9 cellular contexts compared by ENCODE assay signal in the genomic region with DNA sequence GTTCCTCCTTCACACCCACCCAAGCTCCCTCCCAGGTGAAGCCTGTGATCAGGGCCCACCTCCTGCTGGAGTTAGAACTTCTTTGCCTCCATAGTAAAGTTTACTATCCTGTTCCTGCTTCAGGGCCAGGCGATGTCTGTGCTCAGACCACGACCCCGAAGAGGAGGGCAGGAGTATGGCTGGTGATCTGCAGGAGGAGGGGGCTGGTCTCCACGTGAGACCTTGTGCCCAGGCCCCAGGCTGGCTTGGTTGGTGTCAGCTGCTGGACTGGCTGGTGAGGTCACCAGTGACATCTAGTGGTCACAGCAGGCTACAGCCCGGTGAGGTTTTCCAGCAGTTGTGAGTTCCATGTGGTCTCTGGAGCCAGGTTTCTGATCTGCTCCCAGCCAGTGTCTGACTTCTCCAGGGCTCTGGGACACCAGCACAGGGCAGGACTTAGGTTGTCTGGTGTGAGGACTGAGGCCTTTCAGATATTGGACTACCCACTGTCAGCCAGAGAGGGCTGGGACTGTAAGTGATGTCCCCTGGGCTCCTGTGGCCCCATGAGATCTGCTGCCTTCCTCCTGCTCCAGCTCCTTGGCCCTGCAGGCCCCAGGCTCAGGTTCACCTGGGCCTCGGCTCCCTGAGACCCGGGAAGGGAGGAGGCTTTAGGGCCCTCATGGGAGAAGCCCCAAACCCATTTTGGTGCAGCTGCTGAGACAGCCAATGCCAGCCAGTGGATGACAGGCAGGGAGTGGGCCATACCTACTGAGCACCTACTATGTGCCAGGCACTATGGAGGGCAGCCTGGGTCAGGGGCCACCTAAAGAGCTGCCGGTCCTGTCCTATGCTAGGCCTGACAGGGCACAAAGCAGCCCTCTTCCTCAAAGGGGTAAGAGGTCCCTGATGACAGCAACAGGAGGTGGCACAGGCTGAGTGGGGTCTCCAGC. TPM values are rescaled to one million over a fixed set of nuclear protein-coding genes. Genes with fewer than 3 reads are reported as not detected.
DNase-seq lines count a peak whose midpoint lies in the region; ATAC-seq and TF ChIP-seq lines count a peak whose summit lies in the region.
"Had no signal": no experiment of that assay in that cellular context is flagged by ENCODE, and none has a peak within 500 bp of the region (broad histone marks: within the 10 kb centered on the region; RNA-seq: fewer than 3 reads in every experiment).

No MANE protein-coding gene starts in this region.

- H3K9me2 ChIP-seq in Karpas-422 (replicated peaks; ENCODE audit: insufficient read depth, low read length) = no peaks in the 10 kb centered on the region

- no peak overlapping the region for H3K4me2 ChIP-seq in Karpas-422 (ENCODE audit: low read depth, low read length, poor library complexity, severe bottlenecking)
- H3K4me2 ChIP-seq in parathyroid adenoma (ENCODE audit: low read length) = no peak overlapping the region

- no peaks in the 10 kb centered on the region for H3K79me2 ChIP-seq in Karpas-422 (ENCODE audit: low read length)
- no peaks in the 10 kb centered on the region for H3K79me2 ChIP-seq in parathyroid adenoma

- no peaks in the 10 kb centered on the region for H4K20me1 ChIP-seq in Karpas-422 (ENCODE audit: insufficient read depth, low read depth, low read length)

- peak; percentile 78 for ATAC-seq in RWPE2 (ENCODE audit: low read depth)
- ATAC-seq in HG02678 (IDR thresholded peaks at IDR 0.05; ENCODE audit: unreplicated experiment) = no peak

- H3K27ac ChIP-seq in Karpas-422 (ENCODE audit: low read length) = peak overlapping the region; percentile 80
- H3K27ac ChIP-seq in RWPE2 (ENCODE audit: poor library complexity, severe bottlenecking) = no peak overlapping the region
- no peak overlapping the region for H3K27ac ChIP-seq in parathyroid adenoma
- H3K27ac ChIP-seq: skin epidermis had no signal

- H3K9ac ChIP-seq in Karpas-422 (ENCODE audit: low read length) (peak overlapping the region; percentile 41), parathyroid adenoma (no peak overlapping the region)

- no peak overlapping the region for H3K4me3 ChIP-seq in Karpas-422 (ENCODE audit: low read length)
- no peak overlapping the region for H3K4me3 ChIP-seq in RWPE2 (ENCODE audit: severe bottlenecking)
- H3K4me3 ChIP-seq in parathyroid adenoma (ENCODE audit: low read depth, low read length) = no peak overlapping the region
- H3K4me3 ChIP-seq: skin epidermis had no signal

- peak; percentile 46 for DNase-seq in activated gamma-delta T cell treated with Interleukin-2 at 50 U/mL for 16 hours
- DNase-seq in activated gamma-delta T cell (lab: John Stamatoyannopoulos, UW) = no peak
- peak; percentile 85 for DNase-seq in Karpas-422
- no peak for DNase-seq in RWPE2 (ENCODE audit: low spot score)
- peak; percentile 10 to 30 (median 24) for DNase-seq in activated naive CD4-positive, alpha-beta T cell (lab: John Stamatoyannopoulos, UW)
- peak; percentile 62 for DNase-seq in globus pallidus (ENCODE audit: low spot score)

- no peaks in the 10 kb centered on the region for H3K36me3 ChIP-seq in Karpas-422 (ENCODE audit: insufficient read depth, low read length)
- no peaks in the 10 kb centered on the region for H3K36me3 ChIP-seq in RWPE2 (ENCODE audit: low read depth)
- no peaks in the 10 kb centered on the region for H3K36me3 ChIP-seq in parathyroid adenoma (ENCODE audit: control insufficient read depth, insufficient read depth, low read length)

- no peak overlapping the region for H2AFZ ChIP-seq in Karpas-422 (ENCODE audit: low read length)
- no peak overlapping the region for H2AFZ ChIP-seq in parathyroid adenoma

- H3K9me3 ChIP-seq in Karpas-422 (ENCODE audit: low read length) = no peaks in the 10 kb centered on the region
- H3K9me3 ChIP-seq in RWPE2 (ENCODE audit: severe bottlenecking) = no peaks in the 10 kb centered on the region
- H3K9me3 ChIP-seq in parathyroid adenoma (ENCODE audit: control insufficient read depth, low read length) = no peaks in the 10 kb centered on the region

- TF ChIP-seq CTCF in RWPE2 (IDR thresholded peaks at IDR 0.05; ENCODE audit: poor library complexity, severe bottlenecking) = peak; percentile 88
- TF ChIP-seq CTCF in parathyroid adenoma (IDR thresholded peaks at IDR 0.05) = peak; percentile 83

- H3K4me1 ChIP-seq in Karpas-422 (ENCODE audit: low read length) = peaks cover 91% of the 10 kb centered on the region
- H3K4me1 ChIP-seq in RWPE2 (ENCODE audit: insufficient read depth, poor library complexity, severe bottlenecking) = no peaks in the 10 kb centered on the region
- H3K4me1 ChIP-seq in parathyroid adenoma = no peaks in the 10 kb centered on the region

- H3K27me3 ChIP-seq in Karpas-422 (ENCODE audit: low read length) = no peaks in the 10 kb centered on the region
- no peaks in the 10 kb centered on the region for H3K27me3 ChIP-seq in RWPE2 (ENCODE audit: insufficient read depth, poor library complexity, severe bottlenecking)
- H3K27me3 ChIP-seq in parathyroid adenoma (ENCODE audit: control insufficient read depth, insufficient read depth, low read length) = no peaks in the 10 kb centered on the region

RNA-seq across cellular contexts. Expression of gene UBL4B, which starts 6.0 kb away (rescaled TPM):
- total RNA-seq in Karpas-422 (2014; rRNA removed; shearing (Covaris generic); ENCODE audit: low replicate concordance) = 0.19 and 0.47 TPM in 2 replicates

RNA-seq across cellular contexts. Expression of gene ALX3, which starts 35.8 kb away (rescaled TPM):
- not detected in 2 replicates for total RNA-seq in Karpas-422 (2014; rRNA removed; shearing (Covaris generic); ENCODE audit: low replicate concordance)

RNA-seq across cellular contexts. Expression of gene SLC6A17, which starts 44.0 kb away (rescaled TPM):
- total RNA-seq in Karpas-422 (2014; rRNA removed; shearing (Covaris generic); ENCODE audit: low replicate concordance) = not detected in 2 replicates

Comparison
In these comparisons a context has a peak if more than half of its experiments do, and no peak if none do; other contexts are left out.
1. DNase-seq: peak in activated gamma-delta T cell treated with Interleukin-2 at 50 U/mL for 16 hours (single experiment), Karpas-422 (single experiment), activated naive CD4-positive, alpha-beta T cell (4 of 4) and globus pallidus (single experiment); none in activated gamma-delta T cell (single experiment) and RWPE2 (single experiment).